Comparison of ENCODE assay signal across 8 cellular contexts in genomic region chr6:166419268-166419667, GRCh38. TPM values are rescaled to one million over a fixed set of nuclear protein-coding genes. Genes with fewer than 3 reads are reported as not detected.
DNase-seq lines count a peak whose midpoint lies in the region; ATAC-seq and TF ChIP-seq lines count a peak whose summit lies in the region.

No MANE protein-coding gene starts in this region.

- H3K9me3 ChIP-seq in gastrocnemius medialis, result no peaks in the 10 kb centered on the region

- ATAC-seq in GM21825 (IDR thresholded peaks at IDR 0.05; ENCODE audit: unreplicated experiment) (peak; percentile 98), gastrocnemius medialis (no peak)

- H3K4me3 ChIP-seq in GM12864 (ENCODE audit: low read depth, low read length) (no peak overlapping the region), gastrocnemius medialis (no peak overlapping the region)

- TF ChIP-seq CTCF in GM12864 (IDR thresholded peaks at IDR 0.05; ENCODE audit: low read depth, low read length, missing control alignments), result no peak
- no peak for TF ChIP-seq CTCF in gastrocnemius medialis (IDR thresholded peaks at IDR 0.05 in 4 of 5, conservative IDR thresholded peaks at IDR 0.05 in 1 of 5)

- in situ Hi-C loops in gastrocnemius medialis (cut with MboI; ENCODE audit: low sequenced_read_pairs in 4 of 4), result no loop called here

- no peak overlapping the region for H3K27ac ChIP-seq in gastrocnemius medialis

- DNase-seq in GM12864 (ENCODE audit: low read depth) (peak; percentile 61), M059J (ENCODE audit: low read depth) (peak; percentile 62), gastrocnemius medialis (no peak), NCI-H748 treated with DMSO at 0.1 percent for 48 hours (lab: John Stamatoyannopoulos, UW) (no peak), DMS153 (lab: John Stamatoyannopoulos, UW) (no peak)
- peak; percentile 55 for DNase-seq in activated gamma-delta T cell treated with anti-CD3 and anti-CD28 coated beads, Interleukin-2, amount 50 U/mL, for 16 hours (ENCODE audit: low read depth)
- peak in 2 of 3 experiments; percentile 35 to 39 for DNase-seq in stimulated activated CD4-positive, alpha-beta T cell treated with anti-CD3 and anti-CD28 coated beads, TNF-alpha, amount 100 ng/mL, for 4 hours (ENCODE audit: low read depth in 3 of 3)

- H3K4me1 ChIP-seq in gastrocnemius medialis, result no peaks in the 10 kb centered on the region

- intact Hi-C loops in gastrocnemius medialis (cut with DNase I; ENCODE audit: low total_unique reads), result no loop called here

- peaks cover 0 to 70% of the 10 kb centered on the region in 2 donors for H3K36me3 ChIP-seq in gastrocnemius medialis

- TF ChIP-seq POLR2A in gastrocnemius medialis (IDR thresholded peaks at IDR 0.05), result no peak

- no peaks in the 10 kb centered on the region for H3K27me3 ChIP-seq in gastrocnemius medialis

RNA-seq across cellular contexts. Expression of gene MPC1, which starts 36.5 kb away (rescaled TPM):
- total RNA-seq in M059J (2014; rRNA removed; shearing (Covaris generic)), result 42.3 and 46.1 TPM in 2 replicates
- total RNA-seq in gastrocnemius medialis, result 100 to 1,000 TPM in 1 of 4 donors, 10 to 100 TPM in 3; 75.0 to 127 (median 97.4) TPM

Comparison
In these comparisons a context has a peak if more than half of its experiments do, and no peak if none do; other contexts are left out.
1. DNase-seq: peak in GM12864 (single experiment), M059J (single experiment), activated gamma-delta T cell treated with anti-CD3 and anti-CD28 coated beads, Interleukin-2, amount 50 U/mL, for 16 hours (single experiment) and stimulated activated CD4-positive, alpha-beta T cell treated with anti-CD3 and anti-CD28 coated beads, TNF-alpha, amount 100 ng/mL, for 4 hours (2 of 3); none in gastrocnemius medialis (0 of 2), NCI-H748 treated with DMSO at 0.1 percent for 48 hours (single experiment) and DMS153 (single experiment).